In genomic region chr6:168584251-168584650, GRCh38 we compare ENCODE assay signal across 15 cellular contexts.
DNase-seq lines count a peak whose midpoint lies in the region; ATAC-seq and TF ChIP-seq lines count a peak whose summit lies in the region.
"Had no signal": no experiment of that assay in that cellular context is flagged by ENCODE, and none has a peak within 500 bp of the region (broad histone marks: within the 10 kb centered on the region; RNA-seq: fewer than 3 reads in every experiment).

No MANE protein-coding gene starts in this region.

- TF ChIP-seq CTCF in VCaP (conservative IDR thresholded peaks at IDR 0.05): no peak
- TF ChIP-seq CTCF in esophagus squamous epithelium (IDR thresholded peaks at IDR 0.05): no peak
- TF ChIP-seq CTCF in sigmoid colon (IDR thresholded peaks at IDR 0.05): no peak
- no peak for TF ChIP-seq CTCF in upper lobe of right lung (IDR thresholded peaks at IDR 0.05)

- H3K9me2 ChIP-seq in Karpas-422 (replicated peaks; ENCODE audit: insufficient read depth, low read length): no peaks in the 10 kb centered on the region

- intact Hi-C loops in esophagus squamous epithelium (cut with DNase I) (no loop called here), sigmoid colon (cut with DNase I) (no loop called here), upper lobe of right lung (cut with DNase I) (no loop called here)

- H3K9me3 ChIP-seq in esophagus squamous epithelium: no peaks in the 10 kb centered on the region
- H3K9me3 ChIP-seq in sigmoid colon: no peaks in the 10 kb centered on the region
- H3K9me3 ChIP-seq in upper lobe of right lung: no peaks in the 10 kb centered on the region
- H3K9me3 ChIP-seq in Karpas-422 (ENCODE audit: low read length): no peaks in the 10 kb centered on the region
- H3K9me3 ChIP-seq: BE2C, SJCRH30 had no signal

- H3K4me3 ChIP-seq in esophagus squamous epithelium: no peak overlapping the region
- H3K4me3 ChIP-seq in sigmoid colon: no peak overlapping the region
- no peak overlapping the region for H3K4me3 ChIP-seq in upper lobe of right lung
- H3K4me3 ChIP-seq in Karpas-422 (ENCODE audit: low read length): no peak overlapping the region
- H3K4me3 ChIP-seq: SJCRH30 had no signal

- H2AFZ ChIP-seq in Karpas-422 (ENCODE audit: low read length): no peak overlapping the region

- peak; percentile 71 for ATAC-seq in upper lobe of right lung
- no peak for ATAC-seq in HG02678 (IDR thresholded peaks at IDR 0.05; ENCODE audit: unreplicated experiment)
- no peak for ATAC-seq in HG03432 (IDR thresholded peaks at IDR 0.05; ENCODE audit: unreplicated experiment)

- WGBS in esophagus squamous epithelium, 2 donors: 55 to 57% methylated on average over 6 of the region's 6 CpGs
- 76 to 81% methylated on average over 6 of the region's 6 CpGs for WGBS in sigmoid colon, 2 donors

- H3K4me1 ChIP-seq in esophagus squamous epithelium (peaks cover 0 to 9% (median 0%) of the 10 kb centered on the region in 3 donors), sigmoid colon (peaks cover 0 to 31% (median 25%) of the 10 kb centered on the region in 4 donors), upper lobe of right lung (peaks cover 6% of the 10 kb centered on the region), Karpas-422 (ENCODE audit: low read length) (no peaks in the 10 kb centered on the region)
- H3K4me1 ChIP-seq: BE2C, SJCRH30 had no signal

- H3K36me3 ChIP-seq in esophagus squamous epithelium (no peaks in the 10 kb centered on the region), sigmoid colon (no peaks in the 10 kb centered on the region), upper lobe of right lung (no peaks in the 10 kb centered on the region), Karpas-422 (ENCODE audit: insufficient read depth, low read length) (no peaks in the 10 kb centered on the region)
- H3K36me3 ChIP-seq: BE2C, SJCRH30 had no signal

- H3K9ac ChIP-seq in Karpas-422 (ENCODE audit: low read length): no peak overlapping the region

- no peak overlapping the region for H3K4me2 ChIP-seq in Karpas-422 (ENCODE audit: low read depth, low read length, poor library complexity, severe bottlenecking)

- TF ChIP-seq POLR2A in esophagus squamous epithelium (IDR thresholded peaks at IDR 0.05) (no peak), sigmoid colon (IDR thresholded peaks at IDR 0.05) (no peak)

- H3K79me2 ChIP-seq in Karpas-422 (ENCODE audit: low read length): no peaks in the 10 kb centered on the region

- DNase-seq in esophagus squamous epithelium (lab: John Stamatoyannopoulos, UW) (no peak), sigmoid colon (no peak), upper lobe of right lung (no peak), Karpas-422 (no peak)
- DNase-seq: BE2C; CD4-positive, alpha-beta memory T cell; GF-D8; NCI-H1417; NCI-H1930; NCI-H510A treated with DMSO at 0.1 percent for 48 hours; SJCRH30 had no signal

- H4K20me1 ChIP-seq in Karpas-422 (ENCODE audit: insufficient read depth, low read depth, low read length): no peaks in the 10 kb centered on the region

- H3K27me3 ChIP-seq in esophagus squamous epithelium: no peaks in the 10 kb centered on the region
- no peaks in the 10 kb centered on the region for H3K27me3 ChIP-seq in sigmoid colon
- no peaks in the 10 kb centered on the region for H3K27me3 ChIP-seq in upper lobe of right lung
- no peaks in the 10 kb centered on the region for H3K27me3 ChIP-seq in Karpas-422 (ENCODE audit: low read length)
- H3K27me3 ChIP-seq: BE2C had no signal

- H3K27ac ChIP-seq in VCaP (peak overlapping the region; percentile 58), esophagus squamous epithelium (peak overlapping the region; percentile 34 to 73 (median 56)), sigmoid colon (peak overlapping the region in 3 of 4 donors; percentile 55 to 73 (median 66)), upper lobe of right lung (peak overlapping the region; percentile 47), Karpas-422 (ENCODE audit: low read length) (no peak overlapping the region)
- H3K27ac ChIP-seq: RWPE1, SJCRH30 had no signal

- TF ChIP-seq EP300 in sigmoid colon (IDR thresholded peaks at IDR 0.05): no peak
